7 cellular contexts compared by ENCODE assay signal in the genomic region with DNA sequence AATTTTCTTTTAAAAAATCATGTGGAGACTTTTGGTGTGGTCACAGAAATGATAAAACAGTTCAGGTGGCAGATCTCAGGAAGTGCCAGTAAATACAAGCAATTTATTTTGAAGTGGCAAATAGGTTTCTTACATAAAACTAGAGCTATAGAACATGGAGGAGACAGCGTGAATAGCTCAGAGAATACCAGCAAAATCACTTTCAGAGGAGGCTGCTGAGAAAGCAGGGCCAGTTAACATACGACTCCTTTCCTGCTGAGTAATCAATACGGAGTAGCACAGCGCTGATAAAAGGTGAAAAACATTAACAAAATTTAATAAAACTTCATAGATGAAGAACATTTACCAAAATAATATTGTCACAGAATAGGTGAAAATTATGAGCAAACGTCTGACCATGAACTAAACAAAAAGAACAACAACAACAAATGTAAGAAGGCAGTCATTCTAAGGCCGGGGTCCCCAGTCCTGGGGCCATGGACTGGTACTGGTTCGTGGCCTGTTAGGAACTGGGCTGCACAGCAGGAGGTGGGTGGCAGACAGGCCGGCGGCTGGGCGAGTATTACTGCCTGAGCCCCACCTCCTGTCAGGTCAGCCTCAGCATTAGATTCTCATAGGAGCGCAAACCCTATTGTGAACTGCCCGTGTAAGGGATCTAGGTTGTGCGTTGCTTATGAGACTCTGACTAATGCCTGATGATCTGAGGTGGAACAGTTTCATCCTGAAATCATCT. TPM values are rescaled to one million over a fixed set of nuclear protein-coding genes. Genes with fewer than 3 reads are reported as not detected.
DNase-seq lines count a peak whose midpoint lies in the region; ATAC-seq and TF ChIP-seq lines count a peak whose summit lies in the region.
"Not testable (repeated sequence)": the region's sequence is repeated elsewhere in the genome, so short reads cannot be mapped to it uniquely, and the experiment has no call there.

No MANE protein-coding gene starts in this region.

- not testable (repeated sequence) for TF ChIP-seq CTCF in NB4 (IDR thresholded peaks at IDR 0.05; ENCODE audit: low read depth, low read length); VCaP (conservative IDR thresholded peaks at IDR 0.05); chondrocyte (IDR thresholded peaks at IDR 0.05); foreskin keratinocyte (conservative IDR thresholded peaks at IDR 0.05)

- H3K4me1 ChIP-seq in foreskin keratinocyte: not testable (repeated sequence)

- H3K4me3 Mint-ChIP-seq in activated naive CD8-positive, alpha-beta T cell treated with anti-CD3 and anti-CD28 coated beads, Interleukin-2, amount 50 U/mL, for 24 hours; chondrocyte (ENCODE audit: unreplicated experiment): not testable (repeated sequence)

- H3K27me3 ChIP-seq in foreskin keratinocyte: not testable (repeated sequence)

- peak overlapping the region; percentile 76 for H3K27ac ChIP-seq in VCaP
- not testable (repeated sequence) for H3K27ac ChIP-seq in foreskin keratinocyte

- H3K27me3 Mint-ChIP-seq in activated naive CD8-positive, alpha-beta T cell treated with anti-CD3 and anti-CD28 coated beads, Interleukin-2, amount 50 U/mL, for 24 hours; chondrocyte (ENCODE audit: low read depth): not testable (repeated sequence)

- not testable (repeated sequence) for H3K27ac Mint-ChIP-seq in activated naive CD8-positive, alpha-beta T cell treated with anti-CD3 and anti-CD28 coated beads, Interleukin-2, amount 50 U/mL, for 24 hours
- peak overlapping the region; percentile 1 for H3K27ac Mint-ChIP-seq in chondrocyte (ENCODE audit: unreplicated experiment)

- DNase-seq in ELR (ENCODE audit: low read depth) (peak; percentile 38), NB4 (ENCODE audit: low read depth) (peak; percentile 6), non-pigmented ciliary epithelial cell (ENCODE audit: low read depth) (peak; percentile 1)
- DNase-seq in activated naive CD8-positive, alpha-beta T cell treated with anti-CD3 and anti-CD28 coated beads, Interleukin-2, amount 50 U/mL, for 24 hours; chondrocyte (ENCODE audit: low spot score); foreskin keratinocyte: not testable (repeated sequence)

- peak; percentile 57 for ATAC-seq in activated naive CD8-positive, alpha-beta T cell treated with anti-CD3 and anti-CD28 coated beads, Interleukin-2, amount 50 U/mL, for 24 hours
- ATAC-seq in foreskin keratinocyte: peak; percentile 75

- not testable (repeated sequence) for H3K36me3 Mint-ChIP-seq in activated naive CD8-positive, alpha-beta T cell treated with anti-CD3 and anti-CD28 coated beads, Interleukin-2, amount 50 U/mL, for 24 hours (ENCODE audit: low read depth); chondrocyte (ENCODE audit: low read depth)

- H3K4me1 Mint-ChIP-seq in activated naive CD8-positive, alpha-beta T cell treated with anti-CD3 and anti-CD28 coated beads, Interleukin-2, amount 50 U/mL, for 24 hours; chondrocyte (ENCODE audit: low read depth): not testable (repeated sequence)

- not testable (repeated sequence) for H3K9me3 Mint-ChIP-seq in activated naive CD8-positive, alpha-beta T cell treated with anti-CD3 and anti-CD28 coated beads, Interleukin-2, amount 50 U/mL, for 24 hours; chondrocyte (ENCODE audit: low read depth)

- H3K4me3 ChIP-seq in NB4 (ENCODE audit: low read depth, low read length): not testable (repeated sequence)

- not testable (repeated sequence) for TF ChIP-seq POLR2A in NB4 (IDR thresholded peaks at IDR 0.05; ENCODE audit: extremely low read depth, insufficient read length)

RNA-seq across cellular contexts. Expression of a gene that starts 41.5 kb away (rescaled TPM):
- total RNA-seq in chondrocyte (13.5 to 18.3 TPM (median 16.4 TPM) in 3 replicates), foreskin keratinocyte (7.3 and 7.4 TPM in 2 replicates)
- polyA plus RNA-seq in foreskin keratinocyte: 2.3 and 2.6 TPM in 2 replicates
